Comparison of ENCODE assay signal across 7 cellular contexts in genomic region chr4:80071643-80072606, GRCh38. TPM values are rescaled to one million over a fixed set of nuclear protein-coding genes. Genes with fewer than 3 reads are reported as not detected.
DNase-seq lines count a peak whose midpoint lies in the region; ATAC-seq, FAIRE-seq and TF ChIP-seq lines count a peak whose summit lies in the region.

No MANE protein-coding gene starts in this region.

- no peaks in the 10 kb centered on the region for H3K4me1 ChIP-seq in endocrine pancreas (ENCODE audit: control insufficient read depth, insufficient read depth, low read length)
- H3K4me1 ChIP-seq in stomach, result peaks cover 5 to 63% (median 42%) of the 10 kb centered on the region in 4 donors

- intact Hi-C loops in stomach (cut with DNase I; ENCODE audit: low total_unique reads), result no loop called here

- peak overlapping the region; percentile 13 for H3K9ac ChIP-seq in endocrine pancreas (ENCODE audit: control insufficient read depth, insufficient read depth, low read length)

- TF ChIP-seq CTCF in stomach (IDR thresholded peaks at IDR 0.05), result no peak

- H3K27me3 ChIP-seq in endocrine pancreas (ENCODE audit: control insufficient read depth, insufficient read depth, low read length), result peaks cover 8% of the 10 kb centered on the region
- H3K27me3 ChIP-seq in stomach, result no peaks in the 10 kb centered on the region

- DNase-seq in GM18507 (ENCODE audit: extremely low spot score, insufficient read length, low read depth), result no peak
- peak; percentile 15 for DNase-seq in NCI-H146 treated with DMSO at 0.1 percent for 48 hours (lab: John Stamatoyannopoulos, UW; ENCODE audit: unreplicated experiment)
- DNase-seq in activated CD4-positive, alpha-beta T cell treated with anti-CD3 and anti-CD28 coated beads, Interleukin-2, amount 50 U/mL, for 48 hours, result peak; percentile 53 to 63
- peak; percentile 52 for DNase-seq in mucosa of gallbladder (ENCODE audit: low spot score)
- peak; percentile 39 for DNase-seq in stomach

- H3K4me3 ChIP-seq in endocrine pancreas (ENCODE audit: control insufficient read depth, insufficient read depth, low read length) (no peak overlapping the region), stomach (peak overlapping the region; percentile 77 to 89 (median 81))

- 1 to 2% (median 1%) methylated on average over 19 to 41 of the region's 41 CpGs for WGBS in stomach, 5 donors

- H3K9me3 ChIP-seq in endocrine pancreas (ENCODE audit: control insufficient read depth, low read length) (no peaks in the 10 kb centered on the region), stomach (no peaks in the 10 kb centered on the region)

- ATAC-seq in HG02623 (IDR thresholded peaks at IDR 0.05; ENCODE audit: unreplicated experiment), result peak; percentile 26

- peak; percentile 70 for FAIRE-seq in GM18507 (lab: Jason Lieb, UNC)

- no peak for TF ChIP-seq EP300 in stomach (IDR thresholded peaks at IDR 0.05)

- no peak for TF ChIP-seq POLR2A in stomach (IDR thresholded peaks at IDR 0.05)

- H3K27ac ChIP-seq in stomach, result peak overlapping the region; percentile 59 to 94 (median 91)

- H3K36me3 ChIP-seq in endocrine pancreas (ENCODE audit: control insufficient read depth, insufficient read depth, low read length) (no peaks in the 10 kb centered on the region), stomach (peaks cover 0 to 25% (median 21%) of the 10 kb centered on the region in 4 donors)

RNA-seq across cellular contexts. Expression of gene ANTXR2, which starts 1.1 kb away (rescaled TPM):
- total RNA-seq in mucosa of gallbladder (163 TPM), stomach (100 to 1,000 TPM in 2 of 5 donors, 10 to 100 TPM in 3; 30.3 to 116 (median 69.2) TPM)
- polyA plus RNA-seq in stomach, result 10 to 100 TPM in 2 of 3 donors, 1 to 10 TPM in 1; 8.3 to 19.0 (median 10.5) TPM
